17 cellular contexts compared by ENCODE assay signal in the genomic region with DNA sequence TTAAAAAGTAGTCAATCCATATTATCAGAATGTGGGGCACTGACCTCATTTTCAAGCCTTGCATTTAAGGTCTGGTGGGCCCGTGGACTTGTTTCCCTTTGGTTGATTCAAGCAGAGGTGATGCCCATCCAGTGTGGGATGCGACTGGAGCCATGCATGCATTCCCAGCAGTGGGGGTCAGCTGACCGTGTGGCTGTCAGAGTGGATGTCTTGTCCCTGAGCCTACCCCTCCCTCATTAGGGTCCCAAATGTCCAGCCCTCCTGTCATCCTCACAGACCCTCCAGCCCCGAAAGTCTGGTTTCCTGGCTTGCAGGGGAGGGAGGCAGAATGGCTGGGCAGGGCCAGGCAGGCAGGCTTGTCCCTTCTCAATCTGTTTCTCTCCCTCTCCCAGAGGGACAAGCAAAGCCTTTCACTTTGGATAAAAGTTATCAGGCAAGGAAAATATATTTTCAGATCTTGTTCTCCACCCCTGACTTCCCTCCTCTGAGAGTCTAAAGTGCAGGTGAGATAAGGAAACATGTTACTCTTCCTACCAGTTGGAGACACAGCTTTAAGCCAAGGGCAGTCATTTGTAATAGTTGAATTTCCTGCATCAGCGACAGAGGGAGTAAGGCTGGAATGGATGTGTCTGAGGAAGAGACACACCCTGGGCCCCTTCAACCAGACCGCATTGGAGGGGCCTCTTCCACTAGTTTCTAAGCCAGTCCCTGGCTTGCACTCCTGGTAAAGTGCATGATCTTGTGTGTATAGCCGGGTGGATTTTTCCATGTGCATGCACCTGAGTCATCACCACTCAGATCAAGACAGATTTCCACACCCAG.
"Had no signal": no experiment of that assay in that cellular context is flagged by ENCODE, and none has a peak within 500 bp of the region (broad histone marks: within the 10 kb centered on the region; RNA-seq: fewer than 3 reads in every experiment).

No MANE protein-coding gene starts in this region.

- H3K36me3 ChIP-seq: esophagus muscularis mucosa, gastrocnemius medialis, ovary had no signal

- H3K4me1 ChIP-seq: gastrocnemius medialis had no signal

- H3K27me3 Mint-ChIP-seq: dendritic cell treated with granulocyte-macrophage colony-stimulating factor and Interleukin-4, amounts not matched to agents 40 ng/mL and 50 ng/mL, for 4 days had no signal

- H3K9me3 ChIP-seq: esophagus muscularis mucosa, gastrocnemius medialis, ovary had no signal

- H3K27ac ChIP-seq: epithelial cell of prostate, esophagus muscularis mucosa, gastrocnemius medialis, ovary had no signal

- H3K36me3 Mint-ChIP-seq: immature natural killer cell; naive thymus-derived CD4-positive, alpha-beta T cell had no signal

- DNase-seq: effector memory CD8-positive, alpha-beta T cell; gastrocnemius medialis; immature natural killer cell; left ventricle myocardium superior; mesenchymal stem cell; naive thymus-derived CD4-positive, alpha-beta T cell; nephron progenitor cell; ovary; right cardiac atrium; stimulated activated CD4-positive, alpha-beta T cell treated with anti-CD3 and anti-CD28 coated beads, Interleukin-2, amount 100 ng/mL, for 24 hours; stimulated activated CD4-positive, alpha-beta T cell treated with anti-CD3 and anti-CD28 coated beads, Interleukin-4, amount 100 ng/mL, for 4 hours; stimulated activated naive CD4-positive, alpha-beta T cell; trophoblast cell had no signal

- ATAC-seq: effector memory CD8-positive, alpha-beta T cell; gastrocnemius medialis; left ventricle myocardium superior; naive thymus-derived CD4-positive, alpha-beta T cell; right cardiac atrium had no signal

- H3K27me3 ChIP-seq: ovary had no signal

- H3K4me1 Mint-ChIP-seq: immature natural killer cell had no signal

- H3K27ac Mint-ChIP-seq: dendritic cell treated with granulocyte-macrophage colony-stimulating factor and Interleukin-4, amounts not matched to agents 40 ng/mL and 50 ng/mL, for 4 days; immature natural killer cell; nephron progenitor cell had no signal

- H3K4me3 ChIP-seq: esophagus muscularis mucosa, gastrocnemius medialis, lung, ovary had no signal

- H3K9me3 Mint-ChIP-seq: dendritic cell treated with granulocyte-macrophage colony-stimulating factor and Interleukin-4, amounts not matched to agents 40 ng/mL and 50 ng/mL, for 4 days; effector memory CD8-positive, alpha-beta T cell; immature natural killer cell; naive thymus-derived CD4-positive, alpha-beta T cell; nephron progenitor cell had no signal

- H3K4me3 Mint-ChIP-seq: dendritic cell treated with granulocyte-macrophage colony-stimulating factor and Interleukin-4, amounts not matched to agents 40 ng/mL and 50 ng/mL, for 4 days; effector memory CD8-positive, alpha-beta T cell; immature natural killer cell; nephron progenitor cell had no signal
